20 cellular contexts compared by ENCODE assay signal in genomic region chr18:10456718-10457499, GRCh38. TPM values are rescaled to one million over a fixed set of nuclear protein-coding genes. Genes with fewer than 3 reads are reported as not detected.
DNase-seq lines count a peak whose midpoint lies in the region; ATAC-seq and TF ChIP-seq lines count a peak whose summit lies in the region.
"Had no signal": no experiment of that assay in that cellular context is flagged by ENCODE, and none has a peak within 500 bp of the region (broad histone marks: within the 10 kb centered on the region; RNA-seq: fewer than 3 reads in every experiment).

No MANE protein-coding gene starts in this region.

- DNase-seq in chondrocyte (ENCODE audit: low spot score): no peak
- DNase-seq in lower lobe of right lung: no peak
- no peak for DNase-seq in activated T-cell treated with anti-CD3 and anti-CD28 coated beads, Interleukin-2, amount 50 U/mL, for 1 hour
- DNase-seq in stimulated activated CD8-positive, alpha-beta memory T cell treated with anti-CD3 and anti-CD28 coated beads, Interleukin-4, amount 100 ng/mL, for 48 hours: no peak
- DNase-seq: activated CD8-positive, alpha-beta T cell treated with anti-CD3 and anti-CD28 coated beads for 36 hours; activated T-cell treated with anti-CD3 and anti-CD28 coated beads, Interleukin-2, amount 50 U/mL, for 48 hours; central memory CD4-positive, alpha-beta T cell; gastrocnemius medialis; natural killer cell; NCI-H2029; NCI-H510A; SIG-M5; stimulated activated CD4-positive, alpha-beta T cell treated with anti-CD3 and anti-CD28 coated beads, Interleukin-1b, Interleukin-23, amount 100 ng/mL, for 48 hours; T-helper 17 cell had no signal

- H3K4me3 ChIP-seq in HUES6 (ENCODE audit: low read depth, low read length) (peak overlapping the region; percentile 88; the same call in 1 of the 2 replicates), lower lobe of right lung (peak overlapping the region; percentile 75), subcutaneous abdominal adipose tissue (ENCODE audit: low read depth in 1 of 5, low read length in 5 of 5) (peak overlapping the region in 4 of 5 donors; percentile 74 to 93 (median 80))

- H3K4me3 Mint-ChIP-seq in chondrocyte (ENCODE audit: unreplicated experiment): peak overlapping the region; percentile 43
- H3K4me3 Mint-ChIP-seq: activated CD8-positive, alpha-beta T cell treated with anti-CD3 and anti-CD28 coated beads for 36 hours; natural killer cell; T-helper 17 cell had no signal

- no peak overlapping the region for H3K27ac Mint-ChIP-seq in chondrocyte (ENCODE audit: unreplicated experiment)
- H3K27ac Mint-ChIP-seq: activated CD8-positive, alpha-beta T cell treated with anti-CD3 and anti-CD28 coated beads for 36 hours; natural killer cell; T-helper 17 cell; WTC11 had no signal

- H3K9me3 ChIP-seq in HUES6 (ENCODE audit: control insufficient read depth, insufficient read depth, low read depth, low read length) (no peaks in the 10 kb centered on the region), lower lobe of right lung (no peaks in the 10 kb centered on the region), subcutaneous abdominal adipose tissue (ENCODE audit: control insufficient read depth in 5 of 5, low read length in 5 of 5) (no peaks in the 10 kb centered on the region)
- H3K9me3 ChIP-seq: gastrocnemius medialis, thoracic aorta had no signal

- H3K4me1 Mint-ChIP-seq in chondrocyte (ENCODE audit: low read depth): peaks cover 31% of the 10 kb centered on the region
- H3K4me1 Mint-ChIP-seq: natural killer cell, T-helper 17 cell had no signal

- H3K27me3 ChIP-seq in HUES6 (ENCODE audit: control insufficient read depth, insufficient read depth, low read length): peaks cover 39% of the 10 kb centered on the region
- peaks cover 4% of the 10 kb centered on the region for H3K27me3 ChIP-seq in lower lobe of right lung (ENCODE audit: low read depth)
- peaks cover 0 to 5% (median 0%) of the 10 kb centered on the region in 5 donors for H3K27me3 ChIP-seq in subcutaneous abdominal adipose tissue (ENCODE audit: control insufficient read depth in 5 of 5, insufficient read depth in 4 of 5, low read length in 5 of 5)

- H3K9me3 Mint-ChIP-seq in chondrocyte (ENCODE audit: low read depth): no peaks in the 10 kb centered on the region
- H3K9me3 Mint-ChIP-seq: activated CD8-positive, alpha-beta T cell treated with anti-CD3 and anti-CD28 coated beads for 36 hours; natural killer cell; WTC11 had no signal

- ATAC-seq in lower lobe of right lung (no peak), GM19324 (IDR thresholded peaks at IDR 0.05; ENCODE audit: low FRiP score, unreplicated experiment) (no peak)
- ATAC-seq: activated CD8-positive, alpha-beta T cell treated with anti-CD3 and anti-CD28 coated beads for 36 hours; gastrocnemius medialis; natural killer cell; T-helper 17 cell; WTC11 had no signal

- peaks cover 17% of the 10 kb centered on the region for H3K4me1 ChIP-seq in HUES6 (ENCODE audit: control insufficient read depth, insufficient read depth, low read length)
- peaks cover 15% of the 10 kb centered on the region for H3K4me1 ChIP-seq in lower lobe of right lung
- peaks cover 0 to 51% (median 34%) of the 10 kb centered on the region in 5 donors for H3K4me1 ChIP-seq in subcutaneous abdominal adipose tissue (ENCODE audit: control insufficient read depth in 5 of 5, insufficient read depth in 5 of 5, low read length in 5 of 5)

- H3K27ac ChIP-seq in HUES6 (ENCODE audit: low read depth, low read length) (no peak overlapping the region), lower lobe of right lung (no peak overlapping the region), subcutaneous abdominal adipose tissue (ENCODE audit: low read depth, low read length) (no peak overlapping the region)
- H3K27ac ChIP-seq: gastrocnemius medialis, thoracic aorta had no signal

- intact Hi-C loops in lower lobe of right lung (cut with DNase I): no loop called here

- no peak overlapping the region for H3K9ac ChIP-seq in HUES6 (ENCODE audit: low read length)
- H3K9ac ChIP-seq in subcutaneous abdominal adipose tissue (ENCODE audit: low read length in 5 of 5): peak overlapping the region in 1 of 5 donors; percentile 15

- H3K36me3 Mint-ChIP-seq in chondrocyte (ENCODE audit: low read depth): peaks cover 2% of the 10 kb centered on the region
- H3K36me3 Mint-ChIP-seq: natural killer cell, WTC11 had no signal

- peaks cover 1% of the 10 kb centered on the region for H3K27me3 Mint-ChIP-seq in chondrocyte (ENCODE audit: low read depth)

- no peak for TF ChIP-seq CTCF in chondrocyte (IDR thresholded peaks at IDR 0.05)
- TF ChIP-seq CTCF in lower lobe of right lung (IDR thresholded peaks at IDR 0.05): no peak

- H3K36me3 ChIP-seq in HUES6 (ENCODE audit: control insufficient read depth, insufficient read depth, low read length) (no peaks in the 10 kb centered on the region), lower lobe of right lung (no peaks in the 10 kb centered on the region), subcutaneous abdominal adipose tissue (ENCODE audit: control insufficient read depth in 5 of 5, insufficient read depth in 5 of 5, low read length in 5 of 5) (no peaks in the 10 kb centered on the region)
- H3K36me3 ChIP-seq: gastrocnemius medialis, thoracic aorta had no signal

RNA-seq across cellular contexts. Expression of gene APCDD1, which starts 2.5 kb away (rescaled TPM):
- 9.5 to 41.3 TPM (median 13.1 TPM) in 3 replicates for total RNA-seq in chondrocyte
- 33.4 TPM for total RNA-seq in lower lobe of right lung
- total RNA-seq: activated CD8-positive, alpha-beta T cell treated with anti-CD3 and anti-CD28 coated beads for 36 hours; lung microvascular endothelial cell; T-helper 17 cell had no signal
